8 cellular contexts compared by ENCODE assay signal in the genomic region with DNA sequence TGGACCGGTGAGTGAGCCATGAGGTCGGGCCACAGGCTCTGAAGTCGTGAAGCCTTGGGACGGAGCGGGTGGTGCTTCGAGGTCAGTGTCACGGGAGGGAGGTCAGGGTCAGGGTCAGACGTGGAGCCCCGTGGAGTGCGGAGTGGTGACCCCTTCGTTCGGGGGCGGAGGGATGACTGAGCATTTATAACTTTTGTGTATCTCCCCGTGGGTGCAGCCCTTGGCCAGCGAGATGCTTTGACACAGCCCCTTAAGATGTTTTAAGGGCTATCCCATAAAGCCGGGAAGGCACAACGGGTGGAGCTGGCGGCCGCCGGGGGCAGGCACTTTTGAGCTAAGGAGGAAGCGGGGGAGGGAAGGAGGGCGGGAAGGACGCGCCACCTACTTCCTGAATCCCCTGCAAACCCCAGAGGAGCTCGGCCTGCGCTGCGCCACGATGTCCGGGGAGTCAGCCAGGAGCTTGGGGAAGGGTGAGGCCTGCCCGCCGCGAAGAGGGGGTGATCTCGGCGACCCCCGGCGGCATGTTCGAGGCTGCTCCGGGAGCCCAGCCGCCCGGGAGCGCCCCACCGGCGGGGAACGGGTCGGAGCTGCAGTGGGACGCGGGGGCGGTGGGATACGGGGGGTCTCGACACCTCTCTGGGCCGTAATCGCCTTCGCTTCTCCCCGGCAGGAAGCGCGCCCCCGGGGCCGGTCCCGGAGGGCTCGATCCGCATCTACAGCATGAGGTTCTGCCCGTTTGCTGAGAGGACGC. TPM values are rescaled to one million over a fixed set of nuclear protein-coding genes. Genes with fewer than 3 reads are reported as not detected.
DNase-seq lines count a peak whose midpoint lies in the region; ATAC-seq and TF ChIP-seq lines count a peak whose summit lies in the region.

TSS of gene GSTO1 (plus strand) at position 400 of the 751 bp plus-strand sequence. CDS start at position 437, 37 bp downstream.

- H3K36me3 Mint-ChIP-seq in IgD-negative memory B cell: no peaks in the 10 kb centered on the region
- peaks cover 9% of the 10 kb centered on the region for H3K36me3 Mint-ChIP-seq in T-helper 17 cell (ENCODE audit: low read depth)

- ATAC-seq in GM21447 (IDR thresholded peaks at IDR 0.05; ENCODE audit: unreplicated experiment): peak; percentile 75
- peak; percentile 60 for ATAC-seq in T-helper 17 cell
- peak; percentile 93 for ATAC-seq in left ventricle myocardium superior

- no peak for TF ChIP-seq CTCF in ascending aorta (IDR thresholded peaks at IDR 0.05)

- intact Hi-C loops in ascending aorta (cut with DNase I): loop anchor here (1.0 to 10.0 kb wide), 2 partner anchors 22 to 350 kb away; partner anchors contain the start of gene CFAP43
- intact Hi-C loops in left ventricle myocardium superior (cut with micrococcal nuclease): no loop called here
- intact Hi-C loops in posterior vena cava (cut with DNase I): no loop called here

- peak within 1 kb of the TSS; percentile 96 to 97 for H3K27ac ChIP-seq in ascending aorta

- H3K27ac Mint-ChIP-seq in IgD-negative memory B cell: peak within 1 kb of the TSS; percentile 67 to 96 (median 88)
- H3K27ac Mint-ChIP-seq in T-helper 17 cell: peak within 1 kb of the TSS; percentile 95

- H3K27me3 ChIP-seq in ascending aorta: no peaks in the 10 kb centered on the region

- H3K9me3 ChIP-seq in T-helper 17 cell (ENCODE audit: control insufficient read depth, low read length, poor library complexity, severe bottlenecking) (no peaks in the 10 kb centered on the region), ascending aorta (no peaks in the 10 kb centered on the region)

- H3K27me3 Mint-ChIP-seq in IgD-negative memory B cell (no peaks in the 10 kb centered on the region), T-helper 17 cell (peaks cover 11% of the 10 kb centered on the region)

- peak; percentile 26 for DNase-seq in DMS153 (lab: John Stamatoyannopoulos, UW)
- peak in 2 of 3 donors; percentile 40 to 49 for DNase-seq in T-helper 17 cell
- DNase-seq in ascending aorta (ENCODE audit: low spot score in 2 of 2): peak; percentile 59 to 91
- peak; percentile 90 for DNase-seq in left ventricle myocardium superior
- DNase-seq in posterior vena cava (ENCODE audit: low spot score): peak; percentile 97
- no peak for DNase-seq in NCI-H2107 (lab: John Stamatoyannopoulos, UW)

- peaks cover 3 to 18% of the 10 kb centered on the region in 2 donors for H3K36me3 ChIP-seq in ascending aorta

- no peaks in the 10 kb centered on the region for H3K9me3 Mint-ChIP-seq in IgD-negative memory B cell

- H3K4me1 Mint-ChIP-seq in IgD-negative memory B cell (peaks cover 14 to 36% (median 19%) of the 10 kb centered on the region in 3 donors), T-helper 17 cell (peaks cover 37% of the 10 kb centered on the region)

- H3K4me3 ChIP-seq in ascending aorta: peak within 1 kb of the TSS; percentile 86 to 87

- H3K4me1 ChIP-seq in ascending aorta: peaks cover 0 to 19% of the 10 kb centered on the region in 2 donors

- H3K4me3 Mint-ChIP-seq in IgD-negative memory B cell (peak within 1 kb of the TSS; percentile 93 to 99 (median 96)), T-helper 17 cell (peak within 1 kb of the TSS; percentile 97)

RNA-seq across cellular contexts. Expression of gene GSTO1, which starts in this region (rescaled TPM):
- polyA plus RNA-seq in IgD-negative memory B cell: 101 TPM
- 10 to 100 TPM; 37.9 to 52.6 TPM for total RNA-seq in T-helper 17 cell
- 62.2 TPM for total RNA-seq in ascending aorta
- total RNA-seq in left ventricle myocardium superior: 163 TPM
- 100 to 1,000 TPM in 1 of 2 donors, 10 to 100 TPM in 1; 81.8 to 117 TPM for total RNA-seq in posterior vena cava
